ENCODE assay signal across 20 cellular contexts in genomic region chr3:150275946-150276345, GRCh38.
"Had no signal": no experiment of that assay in that cellular context is flagged by ENCODE, and none has a peak within 500 bp of the region (broad histone marks: within the 10 kb centered on the region; RNA-seq: fewer than 3 reads in every experiment).

No MANE protein-coding gene starts in this region.

- H2AFZ ChIP-seq: parathyroid adenoma had no signal

- H3K79me2 ChIP-seq: parathyroid adenoma had no signal

- H3K27me3 ChIP-seq: esophagus squamous epithelium, gastrocnemius medialis, heart left ventricle had no signal

- ATAC-seq: gastrocnemius medialis; heart left ventricle; left cardiac atrium; stimulated activated effector memory CD8-positive, alpha-beta T cell treated with anti-CD3 and anti-CD28 coated beads, Interleukin-12 subunit alpha, Interleukin-12 subunit beta, amount 100 ng/mL, for 72 hours had no signal

- H3K9ac ChIP-seq: parathyroid adenoma had no signal

- H3K36me3 Mint-ChIP-seq: immature natural killer cell; naive B cell; stimulated activated effector memory CD8-positive, alpha-beta T cell treated with anti-CD3 and anti-CD28 coated beads, Interleukin-12 subunit alpha, Interleukin-12 subunit beta, amount 100 ng/mL, for 72 hours had no signal

- H3K4me1 Mint-ChIP-seq: activated CD4-positive, alpha-beta memory T cell treated with anti-CD3 and anti-CD28 coated beads, Interleukin-2, amount 10 ng/mL, durations not matched to agents 7 days and 5 days; immature natural killer cell; naive B cell; stimulated activated effector memory CD8-positive, alpha-beta T cell treated with anti-CD3 and anti-CD28 coated beads, Interleukin-12 subunit alpha, Interleukin-12 subunit beta, amount 100 ng/mL, for 72 hours had no signal

- H3K4me1 ChIP-seq: adrenal gland, esophagus squamous epithelium, gastrocnemius medialis, heart left ventricle, parathyroid adenoma had no signal

- H3K9me3 ChIP-seq: adrenal gland, esophagus squamous epithelium, gastrocnemius medialis, heart left ventricle, thoracic aorta had no signal

- H3K4me3 Mint-ChIP-seq: activated CD4-positive, alpha-beta memory T cell treated with anti-CD3 and anti-CD28 coated beads, Interleukin-2, amount 10 ng/mL, durations not matched to agents 7 days and 5 days; activated T-cell treated with anti-CD3 and anti-CD28 coated beads, Interleukin-2, amount 50 U/mL, for 24 hours; immature natural killer cell; naive B cell; stimulated activated effector memory CD8-positive, alpha-beta T cell treated with anti-CD3 and anti-CD28 coated beads, Interleukin-12 subunit alpha, Interleukin-12 subunit beta, amount 100 ng/mL, for 72 hours had no signal

- DNase-seq: activated CD4-positive, alpha-beta memory T cell treated with anti-CD3 and anti-CD28 coated beads, Interleukin-2, amount 10 ng/mL, durations not matched to agents 7 days and 5 days; activated CD4-positive, alpha-beta T cell treated with anti-CD3 and anti-CD28 coated beads for 1 hour; activated effector memory CD4-positive, alpha-beta T cell treated with Interleukin-2 at 50 U/mL for 16 hours; activated naive CD4-positive, alpha-beta T cell treated with anti-CD3 and anti-CD28 coated beads, Interleukin-2, amount 50 U/mL, for 16 hours; activated T-cell treated with anti-CD3 and anti-CD28 coated beads, Interleukin-2, amount 50 U/mL, for 24 hours; adrenal gland; caudate nucleus; effector CD8-positive, alpha-beta T cell; esophagus squamous epithelium; gastrocnemius medialis; heart left ventricle; immature natural killer cell; left cardiac atrium; naive B cell; T-helper 1 cell had no signal

- H3K9me3 Mint-ChIP-seq: activated CD4-positive, alpha-beta memory T cell treated with anti-CD3 and anti-CD28 coated beads, Interleukin-2, amount 10 ng/mL, durations not matched to agents 7 days and 5 days; activated T-cell treated with anti-CD3 and anti-CD28 coated beads, Interleukin-2, amount 50 U/mL, for 24 hours; immature natural killer cell; stimulated activated effector memory CD8-positive, alpha-beta T cell treated with anti-CD3 and anti-CD28 coated beads, Interleukin-12 subunit alpha, Interleukin-12 subunit beta, amount 100 ng/mL, for 72 hours had no signal

- H3K36me3 ChIP-seq: adrenal gland, esophagus squamous epithelium, gastrocnemius medialis, heart left ventricle, thoracic aorta had no signal

- H3K4me3 ChIP-seq: adrenal gland, coronary artery, esophagus squamous epithelium, gastrocnemius medialis, heart left ventricle, thoracic aorta had no signal

- H3K27ac Mint-ChIP-seq: activated CD4-positive, alpha-beta memory T cell treated with anti-CD3 and anti-CD28 coated beads, Interleukin-2, amount 10 ng/mL, durations not matched to agents 7 days and 5 days; activated T-cell treated with anti-CD3 and anti-CD28 coated beads, Interleukin-2, amount 50 U/mL, for 24 hours; immature natural killer cell; naive B cell; stimulated activated effector memory CD8-positive, alpha-beta T cell treated with anti-CD3 and anti-CD28 coated beads, Interleukin-12 subunit alpha, Interleukin-12 subunit beta, amount 100 ng/mL, for 72 hours had no signal

- H3K27ac ChIP-seq: adrenal gland, coronary artery, esophagus squamous epithelium, gastrocnemius medialis, heart left ventricle, parathyroid adenoma, thoracic aorta, VCaP had no signal
